In the genomic region with DNA sequence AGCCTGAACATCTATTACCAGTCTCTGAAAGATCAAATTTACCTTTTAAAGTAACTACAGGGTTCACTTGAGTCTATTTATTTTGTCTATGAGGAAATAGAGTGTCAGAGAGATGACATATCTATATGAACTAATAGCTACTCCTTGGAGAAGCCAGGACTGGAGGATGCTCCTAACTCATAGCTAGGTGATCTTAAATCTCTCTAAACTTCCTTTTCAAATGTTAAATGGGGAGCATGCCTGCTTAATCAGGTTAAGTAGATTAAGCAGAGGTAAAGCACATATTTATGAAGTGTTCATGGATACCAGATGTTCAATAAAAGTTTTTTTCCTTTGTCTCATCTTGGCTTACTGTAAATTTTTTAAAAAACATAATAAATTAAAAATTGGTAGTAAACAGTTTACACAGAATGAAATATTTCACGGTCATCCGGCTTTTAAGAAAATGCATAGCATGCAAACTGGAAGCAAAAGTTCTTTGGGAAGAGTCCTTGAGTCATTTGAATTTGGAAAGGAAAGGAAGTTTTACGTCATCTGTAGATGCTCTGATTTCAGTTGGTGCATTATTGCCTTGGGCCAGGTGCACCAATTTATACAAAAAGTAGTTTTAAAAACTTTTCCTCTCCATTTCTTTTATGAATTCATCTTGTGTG, we compare ENCODE assay signal across 16 cellular contexts.
"Had no signal": no experiment of that assay in that cellular context is flagged by ENCODE, and none has a peak within 500 bp of the region (broad histone marks: within the 10 kb centered on the region; RNA-seq: fewer than 3 reads in every experiment).

No MANE protein-coding gene starts in this region.

- H3K4me3 ChIP-seq: gastrocnemius medialis, heart right ventricle, mucosa of descending colon, pancreas, thyroid gland had no signal

- DNase-seq: activated CD4-positive, alpha-beta T cell treated with anti-CD3 and anti-CD28 coated beads for 1 hour; activated CD4-positive, alpha-beta T cell treated with anti-CD3 and anti-CD28 coated beads, Interleukin-2, amount 50 U/mL, for 4 hours; activated naive CD4-positive, alpha-beta T cell treated with Interleukin-2 at 50 U/mL for 16 hours; aorta; cerebellar nuclear complex; effector memory CD4-positive, alpha-beta T cell; gastrocnemius medialis; heart right ventricle; islet precursor cell; mucosa of descending colon; naive thymus-derived CD4-positive, alpha-beta T cell; pancreas; stimulated activated CD4-positive, alpha-beta T cell treated with anti-CD3 and anti-CD28 coated beads, Interleukin-2, amount 100 ng/mL, for 48 hours; stimulated activated naive B cell treated with anti-CD40 and anti-IgM and Interleukin-4, amounts not matched to agents 10 μg/mL and 1 μg/mL and 100 μg/mL, for 72 hours; T1000; thyroid gland had no signal

- H3K36me3 ChIP-seq: gastrocnemius medialis, heart right ventricle, pancreas, thyroid gland had no signal

- H3K27me3 ChIP-seq: gastrocnemius medialis, heart right ventricle, pancreas, thyroid gland had no signal

- H3K27ac ChIP-seq: heart right ventricle, pancreas had no signal

- H3K9me3 ChIP-seq: gastrocnemius medialis, mucosa of descending colon, pancreas, thyroid gland had no signal
